In the genomic region with DNA sequence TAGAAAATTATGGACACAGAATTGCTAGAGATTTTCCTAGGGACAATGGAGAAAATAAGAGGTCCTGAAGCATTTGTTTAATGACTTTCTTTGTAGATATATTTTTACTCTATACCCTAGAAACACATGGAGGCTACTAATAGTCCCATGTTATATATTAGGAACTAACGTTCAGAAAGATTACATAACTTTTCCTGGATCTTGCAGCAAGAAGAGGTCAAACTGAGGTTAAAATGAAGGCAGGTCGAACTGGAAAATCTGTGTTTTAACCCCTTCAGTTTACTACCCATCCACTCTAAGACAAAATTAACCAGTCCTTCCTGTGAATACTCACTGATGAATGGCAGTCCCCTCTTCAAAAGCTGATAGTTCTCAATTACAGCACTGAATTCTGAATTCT, we compare ENCODE assay signal across 1 cellular context.
TF ChIP-seq lines count a peak whose summit lies in the region.

No MANE protein-coding gene starts in this region.

TF ChIP-seq in SK-N-SH, 30 proteins besides CTCF, POLR2A, EP300 and RAD21 (continued from another document):
- TF ChIP-seq, protein P1, sequence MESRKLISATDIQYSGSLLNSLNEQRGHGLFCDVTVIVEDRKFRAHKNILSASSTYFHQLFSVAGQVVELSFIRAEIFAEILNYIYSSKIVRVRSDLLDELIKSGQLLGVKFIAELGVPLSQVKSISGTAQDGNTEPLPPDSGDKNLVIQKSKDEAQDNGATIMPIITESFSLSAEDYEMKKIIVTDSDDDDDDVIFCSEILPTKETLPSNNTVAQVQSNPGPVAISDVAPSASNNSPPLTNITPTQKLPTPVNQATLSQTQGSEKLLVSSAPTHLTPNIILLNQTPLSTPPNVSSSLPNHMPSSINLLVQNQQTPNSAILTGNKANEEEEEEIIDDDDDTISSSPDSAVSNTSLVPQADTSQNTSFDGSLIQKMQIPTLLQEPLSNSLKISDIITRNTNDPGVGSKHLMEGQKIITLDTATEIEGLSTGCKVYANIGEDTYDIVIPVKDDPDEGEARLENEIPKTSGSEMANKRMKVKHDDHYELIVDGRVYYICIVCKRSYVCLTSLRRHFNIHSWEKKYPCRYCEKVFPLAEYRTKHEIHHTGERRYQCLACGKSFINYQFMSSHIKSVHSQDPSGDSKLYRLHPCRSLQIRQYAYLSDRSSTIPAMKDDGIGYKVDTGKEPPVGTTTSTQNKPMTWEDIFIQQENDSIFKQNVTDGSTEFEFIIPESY (IDR thresholded peaks at IDR 0.05; ENCODE audit: borderline replicate concordance, low read depth) = no peak
- no peak for TF ChIP-seq RXRA (IDR thresholded peaks at IDR 0.05; ENCODE audit: borderline replicate concordance, low read depth)
- TF ChIP-seq TEAD4 (IDR thresholded peaks at IDR 0.05; ENCODE audit: borderline replicate concordance, insufficient read depth) = no peak
- no peak for TF ChIP-seq SIN3A (IDR thresholded peaks at IDR 0.05; ENCODE audit: borderline replicate concordance, low read depth, low read length)
